ENCODE assay signal across 22 cellular contexts in the genomic region with DNA sequence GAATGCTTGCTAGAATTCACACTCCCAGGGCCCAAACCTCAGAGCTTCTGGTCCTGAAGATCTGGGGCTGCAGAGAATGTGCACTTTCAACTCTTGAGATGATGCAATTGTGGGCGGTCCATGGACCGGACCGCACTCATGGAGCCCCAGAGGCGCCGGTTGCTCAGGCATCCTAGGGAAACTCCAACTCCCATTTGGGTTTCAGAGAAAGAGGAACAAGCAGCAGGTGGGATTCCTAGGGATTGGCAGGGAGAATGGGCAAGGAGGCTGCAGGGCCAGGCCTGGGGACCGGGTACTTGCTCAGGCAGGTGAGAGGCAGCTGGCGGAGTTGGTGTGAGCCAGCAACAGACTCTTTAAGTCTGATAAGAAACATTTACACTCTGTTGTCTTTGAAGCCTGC. TPM values are rescaled to one million over a fixed set of nuclear protein-coding genes. Genes with fewer than 3 reads are reported as not detected.
DNase-seq lines count a peak whose midpoint lies in the region; ATAC-seq, FAIRE-seq and TF ChIP-seq lines count a peak whose summit lies in the region.
"Had no signal": no experiment of that assay in that cellular context is flagged by ENCODE, and none has a peak within 500 bp of the region (broad histone marks: within the 10 kb centered on the region; RNA-seq: fewer than 3 reads in every experiment).

No MANE protein-coding gene starts in this region.

- H3K27me3 Mint-ChIP-seq in WTC11 (ENCODE audit: low read depth): no peaks in the 10 kb centered on the region; the same call in 1 of the 2 replicates

- no peak for TF ChIP-seq RAD21 in HepG2 (CRISPR knock-in tag; IDR thresholded peaks at IDR 0.05)

- WGBS in HepG2 (ENCODE audit: low lambda C conversion rate): 0% methylated on average over 5 of the region's 7 CpGs

- H3K9me3 ChIP-seq in HepG2 (ENCODE audit: low read length) (no peaks in the 10 kb centered on the region), upper lobe of right lung (no peaks in the 10 kb centered on the region)

- TF ChIP-seq CTCF in WTC11 (IDR thresholded peaks at IDR 0.05): no peak
- no peak for TF ChIP-seq CTCF in HepG2 (CRISPR knock-in tag; IDR thresholded peaks at IDR 0.05)
- TF ChIP-seq CTCF in upper lobe of right lung (IDR thresholded peaks at IDR 0.05): no peak

- peaks cover 2% of the 10 kb centered on the region for H3K4me1 Mint-ChIP-seq in WTC11

- no TSS peak for BruUV-seq in HepG2 (replicated peaks; lab: Mats Ljungman, UMichigan)

- CTCF ChIA-PET in WTC11 (lab: Charles Lee) (interaction anchor here (0.9 to 1.6 kb wide), 3 partner anchors 13 to 93 kb away, joined by 4 to 12 read pairs (median 5); no protein-coding TSS in a partner anchor), HepG2 (lab: Yijun Ruan, JAX; ENCODE audit: low intra/inter-chr PET ratio, low total read pairs) (no interaction called here)

- no peaks in the 10 kb centered on the region; a peak in 1 of 5 replicates for H3K27me3 ChIP-seq in HepG2 (ENCODE audit: control insufficient read depth in 1 of 2, insufficient read depth in 2 of 2, low read length in 2 of 2)
- no peaks in the 10 kb centered on the region for H3K27me3 ChIP-seq in upper lobe of right lung

- no peak overlapping the region for H3K27ac ChIP-seq in HepG2 (ENCODE audit: extremely low read length, insufficient read depth, low read length)
- H3K27ac ChIP-seq in upper lobe of right lung: no peak overlapping the region
- H3K27ac ChIP-seq: HL-60 had no signal

- POLR2A ChIA-PET in WTC11 (lab: Charles Lee) (no interaction called here), HepG2 (lab: Yijun Ruan, JAX) (interaction anchor here (1.4 kb wide), 1 partner anchor 14 kb away, joined by 3 read pairs; no protein-coding TSS in a partner anchor)

- no peak overlapping the region for H3K27ac Mint-ChIP-seq in WTC11
- H3K27ac Mint-ChIP-seq: CD4-positive, alpha-beta T cell; HFFc6 had no signal

- ATAC-seq in WTC11 (no peak; the same call in 1 of the 2 replicates), HepG2 (peak; percentile 97), upper lobe of right lung (peak; percentile 56), HG03097 (IDR thresholded peaks at IDR 0.05; ENCODE audit: low FRiP score, unreplicated experiment) (no peak)
- ATAC-seq: Right ventricle myocardium inferior had no signal

- peak; percentile 83 for FAIRE-seq in HepG2 (lab: Jason Lieb, UNC)
- FAIRE-seq: A204.1, GM12891, GM19239, RCC 7860 had no signal

- H2AFZ ChIP-seq in HepG2 (ENCODE audit: low read length): peak overlapping the region; percentile 56

- H3K4me2 ChIP-seq in HepG2 (ENCODE audit: low read depth, low read length): peak overlapping the region; percentile 77

- H4K20me1 ChIP-seq in HepG2 (ENCODE audit: insufficient read depth, low read length): no peaks in the 10 kb centered on the region

- H3K9me3 Mint-ChIP-seq in WTC11: peaks cover 6% of the 10 kb centered on the region; the same call in 1 of the 2 replicates
- H3K9me3 Mint-ChIP-seq: CD4-positive, alpha-beta T cell; HFFc6 had no signal

- H3K79me2 ChIP-seq in HepG2 (ENCODE audit: insufficient read depth, low read length): no peaks in the 10 kb centered on the region

- peak overlapping the region in 2 of 3 experiments; percentile 25 to 51; a peak in 3 of 6 replicates for H3K4me3 ChIP-seq in HepG2 (replicated peaks in 1 of 3; ENCODE audit: insufficient read depth in 1 of 3, low read depth in 2 of 3, low read length in 3 of 3)
- H3K4me3 ChIP-seq in upper lobe of right lung: no peak overlapping the region

- DNase-seq in NCI-H2171 treated with DMSO at 0.1 percent for 48 hours (lab: John Stamatoyannopoulos, UW) (peak; percentile 36), NCI-H2171 (lab: John Stamatoyannopoulos, UW) (no peak), WTC11 (ENCODE audit: low spot score) (no peak), HepG2 (ENCODE audit: low spot score) (peak; percentile 71), upper lobe of right lung (no peak), kidney tubule cell (ENCODE audit: low spot score) (no peak), dermis blood vessel endothelial cell (no peak)
- DNase-seq: CD4-positive, alpha-beta T cell; GOT3; HFFc6; IMR-90; Karpas-422; NCI-H1105; NCI-H2081; NK-92 treated with Interleukin-12 subunit alpha and Interleukin-12 subunit beta, amount 100 ng/mL, for 24 hours had no signal

- H3K4me1 ChIP-seq in HepG2 (ENCODE audit: insufficient read depth, low read length) (peaks cover 20% of the 10 kb centered on the region), upper lobe of right lung (no peaks in the 10 kb centered on the region)

- TF ChIP-seq POLR2A in HepG2 (IDR thresholded peaks at IDR 0.05; ENCODE audit: insufficient read depth in 1 of 2, low read depth in 2 of 2, low read length in 2 of 2): no peak

- no peak overlapping the region for H3K4me3 Mint-ChIP-seq in WTC11
- H3K4me3 Mint-ChIP-seq: CD4-positive, alpha-beta T cell; HFFc6 had no signal

- intact Hi-C loops in HepG2 (cut with micrococcal nuclease; ENCODE audit: unreplicated experiment) (no loop called here), upper lobe of right lung (cut with DNase I) (no loop called here)

- H3K36me3 Mint-ChIP-seq in WTC11: no peaks in the 10 kb centered on the region

- H3K36me3 ChIP-seq in HepG2 (replicated peaks in 1 of 2; ENCODE audit: control insufficient read depth in 1 of 2, insufficient read depth in 2 of 2, low read length in 2 of 2) (no peaks in the 10 kb centered on the region), upper lobe of right lung (no peaks in the 10 kb centered on the region)

- in situ Hi-C loops in HepG2 (cut with HindIII; ENCODE audit: extremely low pct_ligation_motif_present, low pct_unique_long_range_greater_than_20kb): no loop called here

- TF ChIP-seq EP300 in HepG2 (IDR thresholded peaks at IDR 0.05; ENCODE audit: low read depth in 2 of 2, low read length in 2 of 2) (peak in 1 of 2 experiments; percentile 50; a peak in 1 of 4 replicates), HepG2 (CRISPR knock-in tag; IDR thresholded peaks at IDR 0.05; ENCODE audit: borderline replicate concordance) (peak; percentile 33; the same call in 1 of the 2 replicates)

- no peak overlapping the region for H3K9ac ChIP-seq in HepG2 (ENCODE audit: insufficient read depth, low read depth, low read length)

TF ChIP-seq in HepG2, 621 proteins besides CTCF, POLR2A, EP300 and RAD21 (continues in another document):
- TF ChIP-seq ATRX (CRISPR knock-in tag; IDR thresholded peaks at IDR 0.05; ENCODE audit: borderline replicate concordance) (no peak), HHEX (CRISPR knock-in tag; IDR thresholded peaks at IDR 0.05) (no peak), GFI1 (CRISPR knock-in tag; IDR thresholded peaks at IDR 0.05; ENCODE audit: borderline replicate concordance) (no peak), DPF2 (CRISPR knock-in tag; IDR thresholded peaks at IDR 0.05; ENCODE audit: borderline replicate concordance, low read depth) (0 out of 2 replicates have a peak, but pooled peaks have one; percentile 28), ZFP62 (CRISPR knock-in tag; IDR thresholded peaks at IDR 0.05) (no peak), ZNF543 (CRISPR knock-in tag; IDR thresholded peaks at IDR 0.05) (no peak), ZNF878 (CRISPR knock-in tag; IDR thresholded peaks at IDR 0.05) (no peak), KDM5B (CRISPR knock-in tag; IDR thresholded peaks at IDR 0.05; ENCODE audit: borderline replicate concordance) (no peak), HNRNPL (IDR thresholded peaks at IDR 0.05; ENCODE audit: low read depth, low read length) (no peak), TEAD2 (CRISPR knock-in tag; IDR thresholded peaks at IDR 0.05) (no peak), ZNF569 (CRISPR knock-in tag; IDR thresholded peaks at IDR 0.05; ENCODE audit: borderline replicate concordance) (no peak), ZNF337 (CRISPR knock-in tag; IDR thresholded peaks at IDR 0.05; ENCODE audit: borderline replicate concordance, low read depth) (no peak), MED1 (CRISPR knock-in tag; IDR thresholded peaks at IDR 0.05) (peak; percentile 43; the same call in 1 of the 2 replicates), ZBTB20 (CRISPR knock-in tag; IDR thresholded peaks at IDR 0.05; ENCODE audit: borderline replicate concordance, low read depth) (peak; percentile 45; the same call in 1 of the 2 replicates)
- TF ChIP-seq, protein P1, sequence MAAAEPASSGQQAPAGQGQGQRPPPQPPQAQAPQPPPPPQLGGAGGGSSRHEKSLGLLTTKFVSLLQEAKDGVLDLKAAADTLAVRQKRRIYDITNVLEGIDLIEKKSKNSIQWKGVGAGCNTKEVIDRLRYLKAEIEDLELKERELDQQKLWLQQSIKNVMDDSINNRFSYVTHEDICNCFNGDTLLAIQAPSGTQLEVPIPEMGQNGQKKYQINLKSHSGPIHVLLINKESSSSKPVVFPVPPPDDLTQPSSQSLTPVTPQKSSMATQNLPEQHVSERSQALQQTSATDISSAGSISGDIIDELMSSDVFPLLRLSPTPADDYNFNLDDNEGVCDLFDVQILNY (CRISPR knock-in tag; conservative IDR thresholded peaks at IDR 0.05): no peak

RNA-seq across cellular contexts. Expression of gene NOX5, which starts 3.5 kb away (rescaled TPM):
- total RNA-seq in WTC11 (2021) (not detected in 3 replicates), HepG2 (2016; rRNA removed; fragmentation: Illumina TruSeq; extraction: Trizol) (not detected in 2 replicates), upper lobe of right lung (0.14 TPM), dermis blood vessel endothelial cell (under 0.01 TPM in 1 of 2 replicates, not detected in the other)
- total RNA-seq in HepG2 (2016; cell fraction: cytosol; rRNA removed; fragmentation: Illumina TruSeq; extraction: Trizol; ENCODE audit: low read depth): not detected in 2 replicates
- total RNA-seq in HepG2 (2016; cell fraction: insoluble cytoplasmic fraction; rRNA removed; fragmentation: Illumina TruSeq; extraction: Trizol): not detected in 2 replicates
- total RNA-seq in HepG2 (2016; cell fraction: membrane; rRNA removed; fragmentation: Illumina TruSeq; extraction: Trizol): not detected in 2 replicates
- not detected in 2 replicates for total RNA-seq in HepG2 (2016; cell fraction: nucleus; rRNA removed; fragmentation: Illumina TruSeq; extraction: Trizol)
- polyA plus RNA-seq in HepG2 (2011; rRNA removed): not detected in 2 replicates
- not detected in 2 replicates for polyA plus RNA-seq in HepG2 (2011; cell fraction: cytosol; rRNA removed)
- polyA plus RNA-seq in HepG2 (2011; cell fraction: nucleus; rRNA removed): not detected in 2 replicates
- not detected in 2 replicates for polyA plus RNA-seq in HepG2 (2012)
- polyA plus RNA-seq in HepG2 (2016; cell fraction: cytosol; fragmentation: Illumina TruSeq; extraction: Trizol; ENCODE audit: low read depth): not detected in 2 replicates
- not detected in 2 replicates for polyA plus RNA-seq in HepG2 (2016; cell fraction: insoluble cytoplasmic fraction; fragmentation: Illumina TruSeq; extraction: Trizol; ENCODE audit: low read depth)
- not detected in 2 replicates for polyA plus RNA-seq in HepG2 (2016; cell fraction: membrane; fragmentation: Illumina TruSeq; extraction: Trizol; ENCODE audit: low read depth)
- not detected in 2 replicates for polyA plus RNA-seq in HepG2 (2016; cell fraction: nucleus; fragmentation: Illumina TruSeq; extraction: Trizol; ENCODE audit: insufficient read depth, low read depth)
- polyA minus RNA-seq in HepG2 (2011; rRNA and poly(A)+ RNA removed; ENCODE audit: low replicate concordance): 2.3 TPM in 1 of 2 replicates, not detected in the other
- polyA minus RNA-seq in HepG2 (2011; cell fraction: cytosol; rRNA and poly(A)+ RNA removed): not detected in 2 replicates
- polyA minus RNA-seq in HepG2 (2011; cell fraction: nucleus; rRNA and poly(A)+ RNA removed): not detected in 2 replicates
- total RNA-seq: CD4-positive, alpha-beta T cell; IMR-90; Right ventricle myocardium inferior had no signal

Comparison
In these comparisons a context has a peak if more than half of its experiments do, and no peak if none do; other contexts are left out.
1. DNase-seq: peak in NCI-H2171 treated with DMSO at 0.1 percent for 48 hours (single experiment) and HepG2 (single experiment); none in NCI-H2171 (single experiment), WTC11 (single experiment), upper lobe of right lung (single experiment), kidney tubule cell (single experiment) and dermis blood vessel endothelial cell (single experiment).
2. ATAC-seq: peak in HepG2 (single experiment) and upper lobe of right lung (single experiment); none in WTC11 (single experiment) and HG03097 (single experiment).